Comparison of ENCODE assay signal across 17 cellular contexts in the genomic region with DNA sequence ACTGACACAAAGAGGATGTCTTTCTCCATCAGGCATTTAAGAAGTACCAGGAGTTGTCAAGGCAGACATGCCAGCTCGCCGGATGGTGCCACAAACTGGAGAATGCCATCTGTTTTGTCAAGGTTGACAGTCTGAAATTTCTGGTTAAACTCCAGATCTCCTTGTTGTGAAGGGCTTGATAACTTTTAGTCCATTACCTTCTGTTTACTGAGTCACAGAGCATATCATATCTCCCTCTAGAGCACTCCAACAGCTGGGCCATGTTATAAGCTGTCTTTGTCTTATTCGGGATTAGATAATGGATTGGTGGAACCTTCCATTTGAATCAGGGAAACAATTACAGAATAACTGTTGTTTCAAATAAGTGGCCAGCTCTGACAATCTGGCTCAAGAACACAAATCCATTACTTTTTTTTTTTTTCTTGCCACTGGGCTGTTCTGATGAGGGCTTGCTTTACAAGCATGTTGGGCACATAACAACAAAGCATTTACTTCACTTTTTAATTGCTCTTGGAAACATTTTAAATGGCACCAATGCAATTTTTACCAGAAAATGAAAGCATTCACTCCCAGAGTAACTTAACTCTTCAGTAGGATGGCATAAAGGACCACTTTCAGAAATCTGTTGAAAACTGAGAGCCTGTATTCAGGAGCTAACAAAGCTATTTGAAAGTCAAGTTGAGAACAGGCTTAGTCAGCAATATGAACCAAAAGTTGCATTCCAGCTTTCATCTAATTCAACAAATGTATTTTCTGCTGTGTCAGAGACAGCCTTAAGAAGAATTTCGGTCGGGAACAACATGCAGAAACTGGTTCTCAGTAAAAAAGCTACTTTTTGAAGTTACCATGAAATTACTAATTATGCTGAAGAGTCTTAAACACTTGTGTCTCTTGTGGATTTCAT.
A peak's percentile ranks its signal among the peaks of the same experiment; 100 is the strongest.
DNase-seq lines count a peak whose midpoint lies in the region; ATAC-seq and TF ChIP-seq lines count a peak whose summit lies in the region.
"Had no signal": no experiment of that assay in that cellular context is flagged by ENCODE, and none has a peak within 500 bp of the region (broad histone marks: within the 10 kb centered on the region; RNA-seq: fewer than 3 reads in every experiment).

No MANE protein-coding gene starts in this region.

- no peak overlapping the region for H3K27ac ChIP-seq in GM23248
- no peak overlapping the region for H3K27ac ChIP-seq in adrenal gland
- H3K27ac ChIP-seq: epithelial cell of prostate, transverse colon had no signal

- H3K9ac ChIP-seq in GM23248 = no peak overlapping the region

- intact Hi-C loops in adrenal gland (cut with DNase I) = no loop called here

- H3K4me1 Mint-ChIP-seq in osteocyte (ENCODE audit: unreplicated experiment) = peaks cover 53% of the 10 kb centered on the region
- H3K4me1 Mint-ChIP-seq in activated T-cell treated with anti-CD3 and anti-CD28 coated beads, Interleukin-2, amount 50 U/mL, for 4 hours (ENCODE audit: low read depth) = no peaks in the 10 kb centered on the region
- H3K4me1 Mint-ChIP-seq: naive thymus-derived CD4-positive, alpha-beta T cell had no signal

- H3K4me2 ChIP-seq in GM23248 (ENCODE audit: unreplicated experiment) = no peak overlapping the region

- in situ Hi-C loops in GM23248 (cut with MboI) = no loop called here

- H3K36me3 Mint-ChIP-seq in osteocyte (ENCODE audit: unreplicated experiment) = peaks cover 2% of the 10 kb centered on the region
- H3K36me3 Mint-ChIP-seq in activated T-cell treated with anti-CD3 and anti-CD28 coated beads, Interleukin-2, amount 50 U/mL, for 4 hours (ENCODE audit: insufficient read depth) = no peaks in the 10 kb centered on the region
- H3K36me3 Mint-ChIP-seq: activated naive CD4-positive, alpha-beta T cell treated with anti-CD3 and anti-CD28 coated beads, Interleukin-2, amount 50 U/mL, for 72 hours had no signal

- no peaks in the 10 kb centered on the region for H3K79me2 ChIP-seq in GM23248 (ENCODE audit: insufficient read depth)

- H2AFZ ChIP-seq in GM23248 = no peak overlapping the region

- TF ChIP-seq POLR2A in adrenal gland (IDR thresholded peaks at IDR 0.05) = no peak

- ATAC-seq in GM21717 (IDR thresholded peaks at IDR 0.05; ENCODE audit: unreplicated experiment) = no peak
- no peak for ATAC-seq in activated T-cell treated with anti-CD3 and anti-CD28 coated beads, Interleukin-2, amount 50 U/mL, for 4 hours
- ATAC-seq: activated naive CD4-positive, alpha-beta T cell treated with anti-CD3 and anti-CD28 coated beads, Interleukin-2, amount 50 U/mL, for 72 hours; naive thymus-derived CD4-positive, alpha-beta T cell had no signal

- H3K27ac Mint-ChIP-seq in osteocyte (ENCODE audit: unreplicated experiment) = peak overlapping the region; percentile 79
- H3K27ac Mint-ChIP-seq: activated naive CD4-positive, alpha-beta T cell treated with anti-CD3 and anti-CD28 coated beads, Interleukin-2, amount 50 U/mL, for 72 hours; naive thymus-derived CD4-positive, alpha-beta T cell had no signal

- H3K4me3 Mint-ChIP-seq in osteocyte (ENCODE audit: unreplicated experiment) = no peak overlapping the region
- H3K4me3 Mint-ChIP-seq in activated T-cell treated with anti-CD3 and anti-CD28 coated beads, Interleukin-2, amount 50 U/mL, for 4 hours = no peak overlapping the region
- H3K4me3 Mint-ChIP-seq: naive thymus-derived CD4-positive, alpha-beta T cell had no signal

- TF ChIP-seq CTCF in fibroblast of mammary gland (conservative IDR thresholded peaks at IDR 0.05; ENCODE audit: control insufficient read depth, insufficient read depth, low read depth, low read length) = no peak
- no peak for TF ChIP-seq CTCF in osteocyte (IDR thresholded peaks at IDR 0.05)
- no peak for TF ChIP-seq CTCF in adrenal gland (IDR thresholded peaks at IDR 0.05)

- DNase-seq in GM23248 = peak; percentile 15
- DNase-seq in NCI-H524 treated with DMSO at 0.1 percent for 48 hours (lab: John Stamatoyannopoulos, UW) = peak; percentile 89
- DNase-seq in fibroblast of mammary gland (ENCODE audit: low read depth) = peak; percentile 9
- no peak for DNase-seq in osteocyte (ENCODE audit: extremely low spot score, unreplicated experiment)
- no peak for DNase-seq in NOMO-1 treated with dmso at 0.1 percent for 144 hours (lab: John Stamatoyannopoulos, UW; ENCODE audit: unreplicated experiment)
- no peak for DNase-seq in activated T-cell treated with anti-CD3 and anti-CD28 coated beads, Interleukin-2, amount 50 U/mL, for 4 hours
- no peak for DNase-seq in adrenal gland
- DNase-seq: activated T-cell treated with anti-CD3 and anti-CD28 coated beads for 4 hours; left cardiac atrium; MV-4-11; naive thymus-derived CD4-positive, alpha-beta T cell; NCI-H345; stimulated activated CD4-positive, alpha-beta T cell treated with anti-CD3 and anti-CD28 coated beads, Interleukin-4, amount 100 ng/mL, for 1 hour; transverse colon had no signal

- H3K9me2 ChIP-seq in GM23248 (ENCODE audit: insufficient read depth) = no peaks in the 10 kb centered on the region

- no peaks in the 10 kb centered on the region for H3K9me3 ChIP-seq in GM23248 (ENCODE audit: low read depth)
- no peaks in the 10 kb centered on the region for H3K9me3 ChIP-seq in adrenal gland (replicated peaks in 1 of 3)
- H3K9me3 ChIP-seq: transverse colon had no signal

- H3K4me3 ChIP-seq in GM23248 = no peak overlapping the region
- H3K4me3 ChIP-seq in fibroblast of mammary gland (ENCODE audit: control insufficient read depth, low read depth, low read length) = no peak overlapping the region
- H3K4me3 ChIP-seq in adrenal gland = no peak overlapping the region
- H3K4me3 ChIP-seq: transverse colon had no signal

- H3K36me3 ChIP-seq in GM23248 (ENCODE audit: low read depth) (no peaks in the 10 kb centered on the region), adrenal gland (replicated peaks in 1 of 2) (no peaks in the 10 kb centered on the region)
- H3K36me3 ChIP-seq: transverse colon had no signal

- peaks cover 36% of the 10 kb centered on the region for H3K4me1 ChIP-seq in GM23248 (ENCODE audit: insufficient read depth)
- peaks cover 6 to 33% of the 10 kb centered on the region in 2 donors for H3K4me1 ChIP-seq in adrenal gland (replicated peaks in 1 of 2)

- peaks cover 24% of the 10 kb centered on the region for H3F3A ChIP-seq in GM23248 (ENCODE audit: insufficient read depth)

- H4K20me1 ChIP-seq in GM23248 (ENCODE audit: insufficient read depth) = no peaks in the 10 kb centered on the region

- no peaks in the 10 kb centered on the region for H3K9me3 Mint-ChIP-seq in osteocyte (ENCODE audit: unreplicated experiment)
- no peaks in the 10 kb centered on the region for H3K9me3 Mint-ChIP-seq in activated T-cell treated with anti-CD3 and anti-CD28 coated beads, Interleukin-2, amount 50 U/mL, for 4 hours
- H3K9me3 Mint-ChIP-seq: activated naive CD4-positive, alpha-beta T cell treated with anti-CD3 and anti-CD28 coated beads, Interleukin-2, amount 50 U/mL, for 72 hours; naive thymus-derived CD4-positive, alpha-beta T cell had no signal

- 57 to 61% methylated on average over 5 of the region's 5 CpGs for WGBS in GM23248 (ENCODE audit: low coverage in 1 of 2, low lambda C conversion rate in 2 of 2, missing lambda C conversion rate in 2 of 2), 2 experiments
- 56 to 79% (median 66%) methylated on average over 5 of the region's 5 CpGs for WGBS in adrenal gland, 4 donors

- no peaks in the 10 kb centered on the region for H3K27me3 ChIP-seq in GM23248 (replicated peaks; ENCODE audit: insufficient read depth)
- H3K27me3 ChIP-seq in adrenal gland = no peaks in the 10 kb centered on the region
- H3K27me3 ChIP-seq: transverse colon had no signal

- no peaks in the 10 kb centered on the region for H3K27me3 Mint-ChIP-seq in osteocyte (ENCODE audit: unreplicated experiment)
- H3K27me3 Mint-ChIP-seq in activated T-cell treated with anti-CD3 and anti-CD28 coated beads, Interleukin-2, amount 50 U/mL, for 4 hours (ENCODE audit: low read depth) = peaks cover 5% of the 10 kb centered on the region

Comparison
In these comparisons a context has a peak if more than half of its experiments do, and no peak if none do; other contexts are left out.
1. DNase-seq: peak in GM23248 (single experiment), NCI-H524 treated with DMSO at 0.1 percent for 48 hours (single experiment) and fibroblast of mammary gland (single experiment); none in osteocyte (single experiment), NOMO-1 treated with dmso at 0.1 percent for 144 hours (single experiment), activated T-cell treated with anti-CD3 and anti-CD28 coated beads, Interleukin-2, amount 50 U/mL, for 4 hours (single experiment) and adrenal gland (0 of 7).